Comparison of ENCODE assay signal across 9 cellular contexts in genomic region chr7:151076863-151077704, GRCh38. TPM values are rescaled to one million over a fixed set of nuclear protein-coding genes. Genes with fewer than 3 reads are reported as not detected.
DNase-seq lines count a peak whose midpoint lies in the region; ATAC-seq, FAIRE-seq and TF ChIP-seq lines count a peak whose summit lies in the region.
"Had no signal": no experiment of that assay in that cellular context is flagged by ENCODE, and none has a peak within 500 bp of the region (broad histone marks: within the 10 kb centered on the region; RNA-seq: fewer than 3 reads in every experiment).

No MANE protein-coding gene starts in this region.

- H4K91ac ChIP-seq in mesenchymal stem cell (ENCODE audit: low read length): peak overlapping the region; percentile 77

- CTCF ChIA-PET in K562 (lab: Yijun Ruan, JAX; ENCODE audit: low intra/inter-chr PET ratio): no interaction called here

- peak overlapping the region; percentile 44 for H2BK15ac ChIP-seq in mesenchymal stem cell (ENCODE audit: low read depth, poor library complexity, severe bottlenecking)

- H3K27me3 ChIP-seq in BLaER1 treated with 17β-estradiol and CSF1 and Interleukin-3, amounts not matched to agents 10 nM and 100 nM: no peaks in the 10 kb centered on the region
- H3K27me3 ChIP-seq in H7 (ENCODE audit: control insufficient read depth, insufficient read depth, low read length) (no peaks in the 10 kb centered on the region), K562 (ENCODE audit: control insufficient read depth in 2 of 2, insufficient read depth in 2 of 2, low read length in 2 of 2) (no peaks in the 10 kb centered on the region), mesenchymal stem cell (ENCODE audit: control insufficient read depth in 1 of 2, insufficient read depth in 1 of 2, low read length in 2 of 2) (no peaks in the 10 kb centered on the region)
- H3K27me3 ChIP-seq: ascending aorta had no signal

- H4K8ac ChIP-seq in mesenchymal stem cell (ENCODE audit: low read length): peak overlapping the region; percentile 66

- peak; percentile 57 for TF ChIP-seq POLR2A in K562 (conservative IDR thresholded peaks at IDR 0.05)

- peaks cover 35% of the 10 kb centered on the region for H3K79me2 ChIP-seq in K562 (ENCODE audit: control insufficient read depth, insufficient read depth, low read length)

- peak overlapping the region in 6 of 11 experiments; percentile 95 to 100 (median 100); a peak in 8 of 22 replicates for H3K4me2 ChIP-seq in BLaER1 treated with 17β-estradiol and CSF1 and Interleukin-3, amounts not matched to agents 10 nM and 100 nM
- H3K4me2 ChIP-seq in K562 (ENCODE audit: insufficient read depth, low read length) (no peak overlapping the region), mesenchymal stem cell (ENCODE audit: low read length, poor library complexity, severe bottlenecking) (no peak overlapping the region)

- DNase-seq in H7: peak; percentile 96
- peak in 1 of 4 experiments; percentile 46 for DNase-seq in K562 (ENCODE audit: extremely low read depth in 1 of 4, low spot score in 3 of 4)
- DNase-seq in mesenchymal stem cell: peak; percentile 28
- no peak for DNase-seq in SK-N-DZ (ENCODE audit: low spot score)
- no peak for DNase-seq in left colon

- POLR2A ChIA-PET in K562 (lab: Yijun Ruan, JAX): interaction anchor here (0.7 to 2.8 kb wide), 10 partner anchors 9 to 76 kb away, joined by 3 to 18 read pairs (median 4); partner anchors contain the start of genes ABCB8, AGAP3 and ASIC3

- no peak for TF ChIP-seq EP300 in K562 (IDR thresholded peaks at IDR 0.05; ENCODE audit: low read length)

- peak overlapping the region; percentile 41 to 70 for H3K18ac ChIP-seq in mesenchymal stem cell (ENCODE audit: low read depth in 1 of 2, low read length in 2 of 2)

- H2AFZ ChIP-seq in K562 (ENCODE audit: low read depth, low read length): no peak overlapping the region
- H2AFZ ChIP-seq in mesenchymal stem cell (ENCODE audit: low read depth, low read length): no peak overlapping the region

- H2AK5ac ChIP-seq in mesenchymal stem cell (ENCODE audit: low read length, severe bottlenecking): no peak overlapping the region

- H3K14ac ChIP-seq in mesenchymal stem cell (ENCODE audit: low read length in 2 of 2): peak overlapping the region in 1 of 2 experiments; percentile 41

- FAIRE-seq in K562 (lab: Jason Lieb, UNC): no peak

- 93% methylated on average over 32 of the region's 33 CpGs for WGBS in K562 (ENCODE audit: insufficient coverage, low coverage, missing lambda C conversion rate)
- 82% methylated on average over 27 of the region's 33 CpGs for WGBS in mesenchymal stem cell

- H3K23ac ChIP-seq in mesenchymal stem cell (ENCODE audit: low read length in 2 of 2): no peak overlapping the region

- no peaks in the 10 kb centered on the region for H3K9me3 ChIP-seq in BLaER1 treated with 17β-estradiol and CSF1 and Interleukin-3, amounts not matched to agents 10 nM and 100 nM (replicated peaks in 1 of 11)
- H3K9me3 ChIP-seq in K562 (replicated peaks; ENCODE audit: control insufficient read depth, insufficient read depth, low read depth, low read length) (no peaks in the 10 kb centered on the region), mesenchymal stem cell (ENCODE audit: control insufficient read depth, low read length) (no peaks in the 10 kb centered on the region)
- H3K9me3 ChIP-seq: ascending aorta had no signal

- TF ChIP-seq RAD21 in K562 (CRISPR knock-in tag; conservative IDR thresholded peaks at IDR 0.05 in 1 of 2, IDR thresholded peaks at IDR 0.05 in 1 of 2): no peak

- no peak for ATAC-seq in K562
- no peak for ATAC-seq in GM18867 (IDR thresholded peaks at IDR 0.05; ENCODE audit: unreplicated experiment)
- ATAC-seq in HG03280 (IDR thresholded peaks at IDR 0.05; ENCODE audit: unreplicated experiment): no peak
- ATAC-seq in left colon: no peak

- H3K9ac ChIP-seq in BLaER1 treated with 17β-estradiol and CSF1 and Interleukin-3, amounts not matched to agents 10 nM and 100 nM: peak overlapping the region in 5 of 11 experiments; percentile 9 to 93 (median 45); a peak in 5 of 22 replicates
- peak overlapping the region in 1 of 2 experiments; percentile 6; a peak in 2 of 4 replicates for H3K9ac ChIP-seq in K562 (ENCODE audit: insufficient read depth in 1 of 2, low read depth in 2 of 2, low read length in 2 of 2)
- no peak overlapping the region for H3K9ac ChIP-seq in mesenchymal stem cell (ENCODE audit: low read length)

- H3K9me1 ChIP-seq in K562 (ENCODE audit: control insufficient read depth, insufficient read depth, low read length): no peaks in the 10 kb centered on the region

- no TSS peak for BruUV-seq in K562 (replicated peaks; lab: Mats Ljungman, UMichigan)

- peaks cover 37 to 47% (median 42%) of the 10 kb centered on the region in 10 experiments for H3K4me1 ChIP-seq in BLaER1 treated with 17β-estradiol and CSF1 and Interleukin-3, amounts not matched to agents 10 nM and 100 nM
- H3K4me1 ChIP-seq in K562 (replicated peaks in 1 of 2; ENCODE audit: control insufficient read depth in 2 of 2, insufficient read depth in 2 of 2, low read length in 2 of 2): peaks cover 29 to 78% of the 10 kb centered on the region in 2 experiments
- peaks cover 38% of the 10 kb centered on the region for H3K4me1 ChIP-seq in mesenchymal stem cell (ENCODE audit: control insufficient read depth, insufficient read depth, low read depth, low read length)

- in situ Hi-C loops in K562 (cut with MboI): no loop called here

- intact Hi-C loops in K562 (cut with micrococcal nuclease) (no loop called here), left colon (cut with DNase I, micrococcal nuclease) (no loop called here)

- peak overlapping the region; percentile 49 to 82 for H2BK12ac ChIP-seq in mesenchymal stem cell (ENCODE audit: low read length in 2 of 2)

- TF ChIP-seq CTCF in K562 (IDR thresholded peaks at IDR 0.05 in 2 of 3, conservative IDR thresholded peaks at IDR 0.05 in 1 of 3; ENCODE audit: insufficient read depth in 2 of 3, low read depth in 1 of 3, low read length in 3 of 3): peak; percentile 30 to 48 (median 39); a peak in 5 of 6 replicates

- H3K27ac ChIP-seq in BLaER1 treated with 17β-estradiol and CSF1 and Interleukin-3, amounts not matched to agents 10 nM and 100 nM: peak overlapping the region in 1 of 11 experiments; percentile 39; a peak in 2 of 22 replicates
- no peak overlapping the region for H3K27ac ChIP-seq in K562 (ENCODE audit: extremely low read depth, low read depth, low read length)
- H3K27ac ChIP-seq in mesenchymal stem cell (ENCODE audit: low read length, poor library complexity, severe bottlenecking): no peak overlapping the region

- peaks cover 52 to 75% (median 62%) of the 10 kb centered on the region in 11 experiments for H3K36me3 ChIP-seq in BLaER1 treated with 17β-estradiol and CSF1 and Interleukin-3, amounts not matched to agents 10 nM and 100 nM
- H3K36me3 ChIP-seq in H7 (replicated peaks; ENCODE audit: control insufficient read depth, insufficient read depth, low read length): peaks cover 8% of the 10 kb centered on the region
- H3K36me3 ChIP-seq in K562 (ENCODE audit: control insufficient read depth, insufficient read depth, low read length): peaks cover 82% of the 10 kb centered on the region
- H3K36me3 ChIP-seq in mesenchymal stem cell (ENCODE audit: control insufficient read depth in 1 of 2, insufficient read depth in 2 of 2, low read depth in 1 of 2, low read length in 2 of 2): peaks cover 58 to 82% of the 10 kb centered on the region in 2 experiments

- peaks cover 5 to 84% (median 66%) of the 10 kb centered on the region in 11 experiments; a peak in 21 of 22 replicates for H4K20me1 ChIP-seq in BLaER1 treated with 17β-estradiol and CSF1 and Interleukin-3, amounts not matched to agents 10 nM and 100 nM
- peaks cover 5% of the 10 kb centered on the region for H4K20me1 ChIP-seq in K562 (replicated peaks; ENCODE audit: control insufficient read depth, insufficient read depth, low read length)

- peak overlapping the region; percentile 69 for H2BK120ac ChIP-seq in mesenchymal stem cell (ENCODE audit: low read depth, low read length)

- peak overlapping the region; percentile 10 to 27 for H3K4ac ChIP-seq in mesenchymal stem cell (ENCODE audit: low read depth in 1 of 2, low read length in 2 of 2)

- no peak overlapping the region for H2BK5ac ChIP-seq in mesenchymal stem cell (ENCODE audit: low read depth, low read length, poor library complexity, severe bottlenecking)

- peaks cover 29% of the 10 kb centered on the region for H3K79me1 ChIP-seq in mesenchymal stem cell (replicated peaks; ENCODE audit: low read length, poor library complexity, severe bottlenecking)

- no peak overlapping the region for H3K4me3 ChIP-seq in BLaER1 treated with 17β-estradiol and CSF1 and Interleukin-3, amounts not matched to agents 10 nM and 100 nM
- no peak overlapping the region for H3K4me3 ChIP-seq in H7 (ENCODE audit: insufficient read depth, low read depth, low read length)
- H3K4me3 ChIP-seq in K562: no peak overlapping the region
- no peak overlapping the region for H3K4me3 ChIP-seq in mesenchymal stem cell (ENCODE audit: insufficient read depth in 1 of 2, low read depth in 1 of 2, low read length in 2 of 2)
- H3K4me3 ChIP-seq: ascending aorta had no signal

RNA-seq across cellular contexts. Expression of gene FASTK, which starts 3.5 kb away (rescaled TPM):
- 58.4 and 86.3 TPM in 2 replicates for total RNA-seq in H7 (2014; rRNA removed; shearing (Covaris generic))
- 153 and 539 TPM in 2 replicates for total RNA-seq in K562 (2011; cell fraction: chromatin; rRNA removed; ENCODE audit: low replicate concordance)
- total RNA-seq in K562 (2011; cell fraction: nucleolus; rRNA removed): 501 and 515 TPM in 2 replicates
- total RNA-seq in K562 (2011; cell fraction: nucleoplasm; rRNA removed): 225 and 261 TPM in 2 replicates
- total RNA-seq in K562 (2014; rRNA removed) (114 and 139 TPM in 2 replicates), K562 (2014; rRNA removed; fragmentation: Illumina TruSeq; extraction: Trizol) (8.3 and 12.6 TPM in 2 replicates), K562 (2015; rRNA removed; fragmentation: Illumina TruSeq; extraction: Trizol) (50.3 and 55.4 TPM in 2 replicates), K562 (2021) (106 and 112 TPM in 2 replicates), left colon (100 to 1,000 TPM in 1 of 2 donors, 10 to 100 TPM in 1; 82.0 to 108 TPM)
- polyA plus RNA-seq in K562 (2011; rRNA removed) (48.2 and 69.4 TPM in 2 replicates), K562 (2014; fragmentation: Illumina TruSeq; extraction: Trizol) (38.2 and 53.4 TPM in 2 replicates), K562 (2014; fragmentation: Nextera tagmentation; extraction: Ambion mirVana) (1 to 10 TPM in 1 of 2 experiments, under 1 TPM in 1; 0.51 to 2.7 TPM), K562 (2014; rRNA removed) (150 and 181 TPM in 2 replicates)
- polyA plus RNA-seq in K562 (2011; cell fraction: cytosol; rRNA removed): 50.7 and 105 TPM in 2 replicates
- polyA plus RNA-seq in K562 (2011; cell fraction: nucleus; rRNA removed): 711 and 1,075 TPM in 2 replicates
- polyA plus RNA-seq in K562 (2012): 70.9 and 124 TPM in 2 replicates
- 18.8 and 24.7 TPM in 2 replicates for polyA minus RNA-seq in K562 (2011; rRNA and poly(A)+ RNA removed)
- polyA minus RNA-seq in K562 (2011; cell fraction: cytosol; rRNA and poly(A)+ RNA removed): 22.8 and 23.4 TPM in 2 replicates
- polyA minus RNA-seq in K562 (2011; cell fraction: nucleus; rRNA and poly(A)+ RNA removed): 187 and 189 TPM in 2 replicates
- 72.5 TPM for polyA plus RNA-seq in mesenchymal stem cell (2013, experiment 1 of 2)
- 69.4 TPM for polyA plus RNA-seq in mesenchymal stem cell (2013, experiment 2 of 2)
- 55.5 and 82.6 TPM in 2 replicates for polyA plus RNA-seq in SK-N-DZ (2014; cell fraction: cytosol; rRNA removed)
- polyA plus RNA-seq in SK-N-DZ (2014; cell fraction: nucleus; rRNA removed): 652 and 657 TPM in 2 replicates

RNA-seq across cellular contexts. Expression of gene TMUB1, which starts 6.2 kb away (rescaled TPM):
- total RNA-seq in H7 (2014; rRNA removed; shearing (Covaris generic)): 67.4 and 73.4 TPM in 2 replicates
- 28.8 and 70.7 TPM in 2 replicates for total RNA-seq in K562 (2011; cell fraction: chromatin; rRNA removed; ENCODE audit: low replicate concordance)
- 113 and 126 TPM in 2 replicates for total RNA-seq in K562 (2011; cell fraction: nucleolus; rRNA removed)
- 72.2 and 72.4 TPM in 2 replicates for total RNA-seq in K562 (2011; cell fraction: nucleoplasm; rRNA removed)
- total RNA-seq in K562 (2014; rRNA removed): 189 and 255 TPM in 2 replicates
- total RNA-seq in K562 (2014; rRNA removed; fragmentation: Illumina TruSeq; extraction: Trizol): 19.4 and 21.4 TPM in 2 replicates
- total RNA-seq in K562 (2015; rRNA removed; fragmentation: Illumina TruSeq; extraction: Trizol): 86.3 and 97.0 TPM in 2 replicates
- 233 and 241 TPM in 2 replicates for total RNA-seq in K562 (2021)
- polyA plus RNA-seq in K562 (2011; rRNA removed): 38.4 and 59.7 TPM in 2 replicates
- polyA plus RNA-seq in K562 (2011; cell fraction: cytosol; rRNA removed): 86.5 and 297 TPM in 2 replicates
- 123 and 249 TPM in 2 replicates for polyA plus RNA-seq in K562 (2011; cell fraction: nucleus; rRNA removed)
- polyA plus RNA-seq in K562 (2012): 165 and 183 TPM in 2 replicates
- polyA plus RNA-seq in K562 (2014; fragmentation: Illumina TruSeq; extraction: Trizol): 74.1 and 210 TPM in 2 replicates
- polyA plus RNA-seq in K562 (2014; fragmentation: Nextera tagmentation; extraction: Ambion mirVana): under 1 TPM; 0.14 to 0.34 TPM
- polyA plus RNA-seq in K562 (2014; rRNA removed): 195 and 207 TPM in 2 replicates
- 8.2 and 12.5 TPM in 2 replicates for polyA minus RNA-seq in K562 (2011; rRNA and poly(A)+ RNA removed)
- 52.4 and 69.4 TPM in 2 replicates for polyA minus RNA-seq in K562 (2011; cell fraction: cytosol; rRNA and poly(A)+ RNA removed)
- polyA minus RNA-seq in K562 (2011; cell fraction: nucleus; rRNA and poly(A)+ RNA removed): 18.0 and 20.3 TPM in 2 replicates
- 56.8 TPM for polyA plus RNA-seq in mesenchymal stem cell (2013, experiment 1 of 2)
- 53.5 TPM for polyA plus RNA-seq in mesenchymal stem cell (2013, experiment 2 of 2)
- 52.2 and 58.3 TPM in 2 replicates for polyA plus RNA-seq in SK-N-DZ (2014; cell fraction: cytosol; rRNA removed)
- polyA plus RNA-seq in SK-N-DZ (2014; cell fraction: nucleus; rRNA removed): 59.4 and 92.4 TPM in 2 replicates
- 10 to 100 TPM; 72.4 to 80.7 TPM for total RNA-seq in left colon

RNA-seq across cellular contexts. Expression of gene AGAP3, which starts 9.2 kb away (rescaled TPM):
- total RNA-seq in H7 (2014; rRNA removed; shearing (Covaris generic)): 63.3 and 76.0 TPM in 2 replicates
- total RNA-seq in K562 (2011; cell fraction: chromatin; rRNA removed; ENCODE audit: low replicate concordance): 309 and 657 TPM in 2 replicates
- 263 and 322 TPM in 2 replicates for total RNA-seq in K562 (2011; cell fraction: nucleolus; rRNA removed)
- total RNA-seq in K562 (2011; cell fraction: nucleoplasm; rRNA removed): 258 and 293 TPM in 2 replicates
- total RNA-seq in K562 (2014; rRNA removed): 62.2 and 94.2 TPM in 2 replicates
- 34.6 and 44.0 TPM in 2 replicates for total RNA-seq in K562 (2014; rRNA removed; fragmentation: Illumina TruSeq; extraction: Trizol)
- 59.8 and 60.0 TPM in 2 replicates for total RNA-seq in K562 (2015; rRNA removed; fragmentation: Illumina TruSeq; extraction: Trizol)
- total RNA-seq in K562 (2021): 178 and 208 TPM in 2 replicates
- 61.4 and 65.4 TPM in 2 replicates for polyA plus RNA-seq in K562 (2011; rRNA removed)
- 86.8 and 233 TPM in 2 replicates for polyA plus RNA-seq in K562 (2011; cell fraction: cytosol; rRNA removed)
- polyA plus RNA-seq in K562 (2011; cell fraction: nucleus; rRNA removed): 273 and 510 TPM in 2 replicates
- polyA plus RNA-seq in K562 (2012): 83.7 and 110 TPM in 2 replicates
- polyA plus RNA-seq in K562 (2014; fragmentation: Illumina TruSeq; extraction: Trizol): 66.7 and 96.7 TPM in 2 replicates
- polyA plus RNA-seq in K562 (2014; fragmentation: Nextera tagmentation; extraction: Ambion mirVana): 1 to 10 TPM; 3.4 to 4.4 TPM
- 118 and 127 TPM in 2 replicates for polyA plus RNA-seq in K562 (2014; rRNA removed)
- polyA minus RNA-seq in K562 (2011; rRNA and poly(A)+ RNA removed): 34.5 and 46.4 TPM in 2 replicates
- polyA minus RNA-seq in K562 (2011; cell fraction: cytosol; rRNA and poly(A)+ RNA removed): 64.1 and 65.6 TPM in 2 replicates
- 79.9 and 118 TPM in 2 replicates for polyA minus RNA-seq in K562 (2011; cell fraction: nucleus; rRNA and poly(A)+ RNA removed)
- 55.8 TPM for polyA plus RNA-seq in mesenchymal stem cell (2013, experiment 1 of 2)
- polyA plus RNA-seq in mesenchymal stem cell (2013, experiment 2 of 2): 53.0 TPM
- polyA plus RNA-seq in SK-N-DZ (2014; cell fraction: cytosol; rRNA removed): 80.0 and 92.9 TPM in 2 replicates
- polyA plus RNA-seq in SK-N-DZ (2014; cell fraction: nucleus; rRNA removed): 195 and 220 TPM in 2 replicates
- total RNA-seq in left colon: 10 to 100 TPM; 50.8 to 64.0 TPM

RNA-seq across cellular contexts. Expression of gene SLC4A2, which starts 17.7 kb away (rescaled TPM):
- 85.7 and 105 TPM in 2 replicates for total RNA-seq in H7 (2014; rRNA removed; shearing (Covaris generic))
- 230 and 845 TPM in 2 replicates for total RNA-seq in K562 (2011; cell fraction: chromatin; rRNA removed; ENCODE audit: low replicate concordance)
- 746 and 756 TPM in 2 replicates for total RNA-seq in K562 (2011; cell fraction: nucleolus; rRNA removed)
- total RNA-seq in K562 (2011; cell fraction: nucleoplasm; rRNA removed): 367 and 388 TPM in 2 replicates
- total RNA-seq in K562 (2014; rRNA removed) (360 and 417 TPM in 2 replicates), K562 (2014; rRNA removed; fragmentation: Illumina TruSeq; extraction: Trizol) (32.6 and 55.0 TPM in 2 replicates), K562 (2015; rRNA removed; fragmentation: Illumina TruSeq; extraction: Trizol) (130 and 132 TPM in 2 replicates), K562 (2021) (363 and 375 TPM in 2 replicates), left colon (10 to 100 TPM; 76.7 to 97.4 TPM)
- polyA plus RNA-seq in K562 (2011; rRNA removed) (69.2 and 85.2 TPM in 2 replicates), K562 (2014; fragmentation: Illumina TruSeq; extraction: Trizol) (166 and 212 TPM in 2 replicates), K562 (2014; fragmentation: Nextera tagmentation; extraction: Ambion mirVana) (10 to 100 TPM; 11.4 to 28.8 TPM), K562 (2014; rRNA removed) (306 and 316 TPM in 2 replicates)
- 68.0 and 147 TPM in 2 replicates for polyA plus RNA-seq in K562 (2011; cell fraction: cytosol; rRNA removed)
- polyA plus RNA-seq in K562 (2011; cell fraction: nucleus; rRNA removed): 438 and 829 TPM in 2 replicates
- 243 and 347 TPM in 2 replicates for polyA plus RNA-seq in K562 (2012)
- 29.9 and 60.1 TPM in 2 replicates for polyA minus RNA-seq in K562 (2011; rRNA and poly(A)+ RNA removed)
- polyA minus RNA-seq in K562 (2011; cell fraction: cytosol; rRNA and poly(A)+ RNA removed): 79.9 and 106 TPM in 2 replicates
- polyA minus RNA-seq in K562 (2011; cell fraction: nucleus; rRNA and poly(A)+ RNA removed): 138 and 143 TPM in 2 replicates
- polyA plus RNA-seq in mesenchymal stem cell (2013, experiment 1 of 2): 140 TPM
- polyA plus RNA-seq in mesenchymal stem cell (2013, experiment 2 of 2): 133 TPM
- polyA plus RNA-seq in SK-N-DZ (2014; cell fraction: cytosol; rRNA removed): 69.8 and 71.2 TPM in 2 replicates
- polyA plus RNA-seq in SK-N-DZ (2014; cell fraction: nucleus; rRNA removed): 202 and 231 TPM in 2 replicates

RNA-seq across cellular contexts. Expression of gene CDK5, which starts 19.4 kb away (rescaled TPM):
- total RNA-seq in H7 (2014; rRNA removed; shearing (Covaris generic)): 24.3 and 36.9 TPM in 2 replicates
- 19.7 and 25.7 TPM in 2 replicates for total RNA-seq in K562 (2011; cell fraction: chromatin; rRNA removed; ENCODE audit: low replicate concordance)
- total RNA-seq in K562 (2011; cell fraction: nucleolus; rRNA removed): 30.0 and 32.9 TPM in 2 replicates
- 23.7 and 24.5 TPM in 2 replicates for total RNA-seq in K562 (2011; cell fraction: nucleoplasm; rRNA removed)
- total RNA-seq in K562 (2014; rRNA removed) (38.0 and 53.5 TPM in 2 replicates), K562 (2014; rRNA removed; fragmentation: Illumina TruSeq; extraction: Trizol) (11.8 and 20.3 TPM in 2 replicates), K562 (2015; rRNA removed; fragmentation: Illumina TruSeq; extraction: Trizol) (32.2 and 35.8 TPM in 2 replicates), K562 (2021) (25.0 and 25.3 TPM in 2 replicates), left colon (10 to 100 TPM; 12.8 to 15.1 TPM)
- polyA plus RNA-seq in K562 (2011; rRNA removed) (27.5 and 28.6 TPM in 2 replicates), K562 (2014; fragmentation: Illumina TruSeq; extraction: Trizol) (29.0 and 34.3 TPM in 2 replicates), K562 (2014; fragmentation: Nextera tagmentation; extraction: Ambion mirVana) (10 to 100 TPM in 1 of 2 experiments, 1 to 10 TPM in 1; 3.2 to 18.1 TPM), K562 (2014; rRNA removed) (25.6 and 28.4 TPM in 2 replicates)
- polyA plus RNA-seq in K562 (2011; cell fraction: cytosol; rRNA removed): 47.3 and 82.3 TPM in 2 replicates
- polyA plus RNA-seq in K562 (2011; cell fraction: nucleus; rRNA removed): 35.2 and 43.5 TPM in 2 replicates
- polyA plus RNA-seq in K562 (2012): 36.0 and 38.1 TPM in 2 replicates
- 25.6 and 37.1 TPM in 2 replicates for polyA minus RNA-seq in K562 (2011; rRNA and poly(A)+ RNA removed)
- polyA minus RNA-seq in K562 (2011; cell fraction: cytosol; rRNA and poly(A)+ RNA removed): 13.6 and 28.1 TPM in 2 replicates
- polyA minus RNA-seq in K562 (2011; cell fraction: nucleus; rRNA and poly(A)+ RNA removed): 15.5 and 21.0 TPM in 2 replicates
- polyA plus RNA-seq in mesenchymal stem cell (2013, experiment 1 of 2): 20.3 TPM
- polyA plus RNA-seq in mesenchymal stem cell (2013, experiment 2 of 2): 21.3 TPM
- polyA plus RNA-seq in SK-N-DZ (2014; cell fraction: cytosol; rRNA removed): 49.6 and 52.8 TPM in 2 replicates
- polyA plus RNA-seq in SK-N-DZ (2014; cell fraction: nucleus; rRNA removed): 29.4 and 30.2 TPM in 2 replicates

Comparison
In these comparisons a context has a peak if more than half of its experiments do, and no peak if none do; other contexts are left out.
1. H3K4me2 ChIP-seq: peak in BLaER1 treated with 17β-estradiol and CSF1 and Interleukin-3, amounts not matched to agents 10 nM and 100 nM (6 of 11); none in K562 (single experiment) and mesenchymal stem cell (single experiment).
2. DNase-seq: peak in H7 (single experiment) and mesenchymal stem cell (single experiment); none in SK-N-DZ (single experiment) and left colon (0 of 2).